ENCODE assay signal across 10 cellular contexts in the genomic region with DNA sequence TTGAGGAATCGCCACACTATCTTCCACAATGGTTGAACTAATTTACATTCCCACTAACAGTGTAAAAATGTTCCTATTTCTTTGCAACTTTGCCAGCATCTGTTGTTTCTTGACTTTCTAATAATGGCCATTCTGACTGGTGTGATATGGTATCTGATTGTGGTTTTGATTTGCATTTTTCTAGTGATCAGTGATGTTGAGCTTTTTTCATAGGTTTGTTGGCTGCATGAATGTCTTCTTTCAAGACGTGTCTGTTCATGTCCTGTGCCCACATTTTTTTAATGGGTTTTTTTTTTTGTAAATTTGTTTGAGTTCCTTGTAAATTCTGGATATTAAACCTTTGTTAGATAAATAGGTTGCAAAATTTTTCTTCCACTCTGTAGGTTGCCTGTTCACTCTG.
"Had no signal": no experiment of that assay in that cellular context is flagged by ENCODE, and none has a peak within 500 bp of the region (broad histone marks: within the 10 kb centered on the region; RNA-seq: fewer than 3 reads in every experiment).

No MANE protein-coding gene starts in this region.

- H3K36me3 ChIP-seq: HAP-1 had no signal

- H3K4me3 Mint-ChIP-seq: GM23338, HFFc6 had no signal

- H3K27ac Mint-ChIP-seq: GM23338, HFFc6 had no signal

- H3K4me2 ChIP-seq: GM23338 had no signal

- H2AFZ ChIP-seq: GM23248, GM23338 had no signal

- ATAC-seq: GM23338, HCT116 had no signal

- FAIRE-seq: H1, H54 had no signal

- DNase-seq: GM23248, GOT3, H7, HCEC 1CT, HFFc6 had no signal

- H3K9ac ChIP-seq: GM23248 had no signal

- H3K4me3 ChIP-seq: GM23248, GM23338, HAP-1 had no signal

- H3K27ac ChIP-seq: GM23248 had no signal

- H3K4me1 ChIP-seq: HAP-1 had no signal

- H3K9me3 Mint-ChIP-seq: HFFc6 had no signal

- H3K4me1 Mint-ChIP-seq: GM23338 had no signal

- H3K9me3 ChIP-seq: HAP-1 had no signal
